In the genomic region with DNA sequence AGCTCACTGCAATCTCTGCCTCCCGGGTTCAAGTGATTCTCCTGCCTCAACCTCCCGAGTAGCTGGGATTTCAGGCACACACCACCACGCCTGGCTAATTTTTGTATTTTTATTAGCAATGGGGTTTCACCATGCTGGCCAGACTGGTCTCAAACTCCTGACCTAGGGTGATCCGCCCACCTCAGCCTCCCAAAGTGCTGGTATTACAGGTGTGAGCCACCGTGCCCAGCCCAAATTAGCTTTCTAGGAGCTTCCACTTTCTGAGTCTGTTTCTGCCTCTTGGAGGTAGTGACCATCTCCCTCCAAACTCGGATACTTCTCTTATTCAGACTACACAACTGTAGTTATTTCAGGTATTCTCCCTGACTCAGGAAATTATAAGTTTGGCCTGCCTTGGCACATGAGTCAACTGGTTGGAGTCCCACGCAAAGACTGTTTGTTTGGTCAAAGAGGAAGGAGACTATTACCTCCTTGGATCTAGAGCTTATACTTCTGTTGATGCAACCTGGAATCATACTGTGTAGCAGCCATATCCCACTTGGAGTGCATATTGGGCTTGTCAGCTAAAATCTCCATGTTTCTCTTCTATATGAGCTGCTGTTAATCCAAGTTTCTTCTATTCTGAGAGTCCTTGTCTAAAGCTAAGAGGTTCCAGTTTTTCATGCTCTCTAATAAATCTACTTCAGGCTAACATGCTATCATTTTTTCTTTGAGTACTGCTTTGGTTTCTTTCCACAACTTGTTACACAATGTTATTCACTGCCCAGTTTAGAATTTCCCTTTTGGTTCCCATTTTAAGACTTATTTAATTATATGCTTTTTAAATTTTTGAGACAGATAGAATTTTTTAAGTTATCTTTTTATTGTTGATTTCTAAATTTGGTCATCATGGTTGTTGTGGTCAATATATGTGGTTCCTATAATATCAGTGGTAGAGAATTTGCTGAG, we compare ENCODE assay signal across 8 cellular contexts. TPM values are rescaled to one million over a fixed set of nuclear protein-coding genes. Genes with fewer than 3 reads are reported as not detected.
DNase-seq lines count a peak whose midpoint lies in the region; TF ChIP-seq lines count a peak whose summit lies in the region.

No MANE protein-coding gene starts in this region.

- H3K9me3 ChIP-seq in colonic mucosa = no peaks in the 10 kb centered on the region
- no peaks in the 10 kb centered on the region for H3K9me3 ChIP-seq in neutrophil

- no peaks in the 10 kb centered on the region for H3K36me3 ChIP-seq in colonic mucosa
- H3K36me3 ChIP-seq in neutrophil = peaks cover 30% of the 10 kb centered on the region

- TF ChIP-seq CTCF in colonic mucosa (IDR thresholded peaks at IDR 0.05) (no peak), neutrophil (IDR thresholded peaks at IDR 0.05) (no peak)

- no peaks in the 10 kb centered on the region for H3K27me3 ChIP-seq in colonic mucosa
- H3K27me3 ChIP-seq in neutrophil = no peaks in the 10 kb centered on the region

- intact Hi-C loops in colonic mucosa (cut with DNase I) = loop anchor here (5.0 kb wide), 1 partner anchor 46 kb away; no protein-coding TSS in a partner anchor

- H3K9ac ChIP-seq in colonic mucosa (ENCODE audit: low read depth in 2 of 2, low read length in 2 of 2) = no peak overlapping the region

- H3K4me3 ChIP-seq in colonic mucosa (no peak overlapping the region), neutrophil (ENCODE audit: low read depth in 1 of 2, low read length in 1 of 2) (peak overlapping the region in 1 of 2 experiments; percentile 28)

- DNase-seq in CD1c-positive myeloid dendritic cell (ENCODE audit: extremely low spot score) (peak; percentile 78), NCI-H226 (peak; percentile 76), colonic mucosa (no peak), glomerular visceral epithelial cell (ENCODE audit: extremely low spot score) (no peak), nucleus accumbens (lab: John Stamatoyannopoulos, UW) (no peak), cerebellar cortex (ENCODE audit: low spot score) (no peak), hippocampal formation (lab: John Stamatoyannopoulos, UW) (no peak)

- H3K27ac ChIP-seq in colonic mucosa (peak overlapping the region; percentile 85), neutrophil (peak overlapping the region; percentile 99)

- H3K4me1 ChIP-seq in colonic mucosa = peaks cover 25% of the 10 kb centered on the region
- H3K4me1 ChIP-seq in neutrophil (ENCODE audit: control insufficient read depth in 1 of 2, insufficient read depth in 1 of 2, low read depth in 1 of 2, low read length in 1 of 2) = peaks cover 98 to 100% of the 10 kb centered on the region in 2 experiments

RNA-seq across cellular contexts. Expression of gene IL4R, which starts 7.5 kb away (rescaled TPM):
- 10 to 100 TPM; 74.8 to 80.0 TPM for total RNA-seq in colonic mucosa

RNA-seq across cellular contexts. Expression of gene NSMCE1, which starts 52.7 kb away (rescaled TPM):
- total RNA-seq in colonic mucosa = 10 to 100 TPM; 37.6 to 58.2 TPM

Comparison
In these comparisons a context has a peak if more than half of its experiments do, and no peak if none do; other contexts are left out.
1. DNase-seq: peak in CD1c-positive myeloid dendritic cell (single experiment) and NCI-H226 (single experiment); none in colonic mucosa (single experiment), glomerular visceral epithelial cell (single experiment), nucleus accumbens (0 of 56), cerebellar cortex (single experiment) and hippocampal formation (0 of 2).